In genomic region chr11:122488892-122489291, GRCh38 we compare ENCODE assay signal across 33 cellular contexts.
DNase-seq lines count a peak whose midpoint lies in the region; ATAC-seq and TF ChIP-seq lines count a peak whose summit lies in the region.
"Had no signal": no experiment of that assay in that cellular context is flagged by ENCODE, and none has a peak within 500 bp of the region (broad histone marks: within the 10 kb centered on the region; RNA-seq: fewer than 3 reads in every experiment).

No MANE protein-coding gene starts in this region.

- DNase-seq in mesothelial cell of epicardium (ENCODE audit: low spot score in 2 of 2, unreplicated experiment in 2 of 2), result no peak
- no peak for DNase-seq in thoracic aorta (ENCODE audit: low spot score)
- DNase-seq in activated CD4-positive, alpha-beta T cell treated with anti-CD3 and anti-CD28 coated beads for 1 hour, result no peak
- DNase-seq in activated T-cell treated with anti-CD3 and anti-CD28 coated beads, Interleukin-2, amount 50 U/mL, for 72 hours, result no peak
- DNase-seq in kidney glomerular epithelial cell (lab: John Stamatoyannopoulos, UW), result no peak
- DNase-seq: 8988T; ACHN; AML-193; BE2C; C1 segment of cervical spinal cord; Caco-2; Calu3; CD4-positive, alpha-beta memory T cell; CD4-positive, alpha-beta T cell; CD4-positive, CD25-positive, alpha-beta regulatory T cell; CD8-positive, alpha-beta memory T cell; CD8-positive, alpha-beta T cell; COR-L47; DMS 273 treated with DMSO at 0.1 percent for 48 hours; DMS153; DMS53; DMS79; DMS79 treated with DMSO at 0.1 percent for 48 hours; DND-41; EL had no signal

- no peaks in the 10 kb centered on the region for H3K27me3 ChIP-seq in thoracic aorta (replicated peaks; ENCODE audit: insufficient read depth)
- H3K27me3 ChIP-seq: BE2C; BLaER1; BLaER1 treated with 17β-estradiol and CSF1 and Interleukin-3, amounts not matched to agents 10 nM and 100 nM had no signal

- H3K4me1 Mint-ChIP-seq in mesothelial cell of epicardium (peaks cover 29% of the 10 kb centered on the region), nephron (peaks cover 36% of the 10 kb centered on the region)
- no peaks in the 10 kb centered on the region for H3K4me1 Mint-ChIP-seq in activated T-cell treated with anti-CD3 and anti-CD28 coated beads, Interleukin-2, amount 50 U/mL, for 72 hours (ENCODE audit: low read depth)
- H3K4me1 Mint-ChIP-seq: B cell; CD4-positive, alpha-beta memory T cell; CD4-positive, CD25-positive, alpha-beta regulatory T cell; CD8-positive, alpha-beta memory T cell had no signal

- H3K4me3 ChIP-seq in thoracic aorta, result peak overlapping the region; percentile 7
- H3K4me3 ChIP-seq: A549; BLaER1; BLaER1 treated with 17β-estradiol and CSF1 and Interleukin-3, amounts not matched to agents 10 nM and 100 nM had no signal

- H3K27ac Mint-ChIP-seq in mesothelial cell of epicardium (peak overlapping the region; percentile 15), nephron (peak overlapping the region in 2 of 3 experiments; percentile 80 to 87)
- H3K27ac Mint-ChIP-seq in activated T-cell treated with anti-CD3 and anti-CD28 coated beads, Interleukin-2, amount 50 U/mL, for 72 hours, result no peak overlapping the region
- H3K27ac Mint-ChIP-seq: B cell; CD14-positive monocyte; CD4-positive, alpha-beta memory T cell; CD4-positive, alpha-beta T cell; CD4-positive, CD25-positive, alpha-beta regulatory T cell; CD8-positive, alpha-beta memory T cell; CD8-positive, alpha-beta T cell had no signal

- no peak for ATAC-seq in thoracic aorta (ENCODE audit: insufficient number of reproducible peaks, low FRiP score, low read depth)
- no peak for ATAC-seq in activated T-cell treated with anti-CD3 and anti-CD28 coated beads, Interleukin-2, amount 50 U/mL, for 72 hours (replicated peaks in 1 of 2)
- ATAC-seq: A549; CD8-positive, alpha-beta T cell had no signal

- H3K27ac ChIP-seq in thoracic aorta, result peak overlapping the region; percentile 19 to 43
- H3K27ac ChIP-seq: 22Rv1; A549; BLaER1; BLaER1 treated with 17β-estradiol and CSF1 and Interleukin-3, amounts not matched to agents 10 nM and 100 nM; C4-2B had no signal

- H3K36me3 Mint-ChIP-seq in mesothelial cell of epicardium (peaks cover under 1% of the 10 kb centered on the region), nephron (ENCODE audit: low read depth) (peaks cover under 1% of the 10 kb centered on the region)
- no peaks in the 10 kb centered on the region for H3K36me3 Mint-ChIP-seq in activated T-cell treated with anti-CD3 and anti-CD28 coated beads, Interleukin-2, amount 50 U/mL, for 72 hours (ENCODE audit: insufficient read depth in 2 of 2)
- H3K36me3 Mint-ChIP-seq: CD14-positive monocyte; CD4-positive, alpha-beta memory T cell; CD4-positive, CD25-positive, alpha-beta regulatory T cell; CD8-positive, alpha-beta memory T cell; CD8-positive, alpha-beta T cell had no signal

- H3K4me3 Mint-ChIP-seq in mesothelial cell of epicardium (no peak overlapping the region), nephron (no peak overlapping the region)
- no peak overlapping the region for H3K4me3 Mint-ChIP-seq in activated T-cell treated with anti-CD3 and anti-CD28 coated beads, Interleukin-2, amount 50 U/mL, for 72 hours
- H3K4me3 Mint-ChIP-seq: B cell; CD14-positive monocyte; CD4-positive, alpha-beta memory T cell; CD4-positive, alpha-beta T cell; CD4-positive, CD25-positive, alpha-beta regulatory T cell; CD8-positive, alpha-beta memory T cell; CD8-positive, alpha-beta T cell had no signal

- peaks cover 11 to 57% of the 10 kb centered on the region in 2 donors for H3K4me1 ChIP-seq in thoracic aorta (ENCODE audit: control insufficient read depth in 1 of 2, low read depth in 2 of 2)
- H3K4me1 ChIP-seq: A549, BE2C, Caco-2 had no signal

- no peaks in the 10 kb centered on the region for H3K36me3 ChIP-seq in thoracic aorta
- H3K36me3 ChIP-seq: BE2C; BLaER1; BLaER1 treated with 17β-estradiol and CSF1 and Interleukin-3, amounts not matched to agents 10 nM and 100 nM had no signal

- TF ChIP-seq CTCF in mesothelial cell of epicardium (IDR thresholded peaks at IDR 0.05; ENCODE audit: unreplicated experiment) (no peak), nephron (IDR thresholded peaks at IDR 0.05; ENCODE audit: unreplicated experiment in 3 of 3) (no peak), thoracic aorta (IDR thresholded peaks at IDR 0.05) (no peak)

- H3K27me3 Mint-ChIP-seq in mesothelial cell of epicardium (ENCODE audit: low read depth) (no peaks in the 10 kb centered on the region), nephron (ENCODE audit: low read depth) (no peaks in the 10 kb centered on the region)
- peaks cover 10% of the 10 kb centered on the region for H3K27me3 Mint-ChIP-seq in activated T-cell treated with anti-CD3 and anti-CD28 coated beads, Interleukin-2, amount 50 U/mL, for 72 hours (ENCODE audit: low read depth)

- peaks cover under 1% of the 10 kb centered on the region for H3K9me3 ChIP-seq in thoracic aorta
- H3K9me3 ChIP-seq: A549, BE2C had no signal

- H3K9me3 Mint-ChIP-seq in mesothelial cell of epicardium (peaks cover 19% of the 10 kb centered on the region), nephron (peaks cover 20% of the 10 kb centered on the region)
- peaks cover under 1 to 2% of the 10 kb centered on the region in 2 donors for H3K9me3 Mint-ChIP-seq in activated T-cell treated with anti-CD3 and anti-CD28 coated beads, Interleukin-2, amount 50 U/mL, for 72 hours
